Comparison of ENCODE assay signal across 25 cellular contexts in the genomic region with DNA sequence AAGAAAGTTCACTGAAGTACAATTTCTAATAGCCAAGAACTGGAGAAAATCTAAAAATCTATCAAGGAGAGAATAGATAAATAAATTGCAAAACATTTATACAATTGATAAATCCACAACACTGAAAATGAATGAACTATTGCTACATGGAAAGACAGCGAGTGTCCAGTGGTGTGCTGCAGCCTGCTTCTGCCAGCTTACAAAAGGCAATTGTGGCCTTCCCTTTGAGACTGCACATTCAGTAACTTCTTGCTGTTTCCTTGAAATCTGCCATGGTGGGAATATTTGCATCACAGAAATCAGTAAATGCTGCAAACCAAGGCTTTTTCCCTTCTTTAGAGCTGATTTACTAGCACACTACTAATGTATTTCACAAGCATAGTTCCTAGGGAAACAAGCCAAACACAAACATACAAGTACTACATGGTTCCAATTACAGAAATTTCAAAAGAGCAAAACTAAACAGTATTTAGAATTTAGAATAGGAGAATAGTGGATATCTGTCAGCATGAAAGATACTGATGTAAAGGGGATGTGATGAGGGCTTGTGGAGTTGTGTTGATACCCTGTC.
A peak's percentile ranks its signal among the peaks of the same experiment; 100 is the strongest.
DNase-seq lines count a peak whose midpoint lies in the region; ATAC-seq lines count a peak whose summit lies in the region.
"Had no signal": no experiment of that assay in that cellular context is flagged by ENCODE, and none has a peak within 500 bp of the region (broad histone marks: within the 10 kb centered on the region; RNA-seq: fewer than 3 reads in every experiment).

No MANE protein-coding gene starts in this region.

- H3K18ac ChIP-seq in mesenchymal stem cell (ENCODE audit: low read depth in 1 of 2, low read length in 2 of 2) = no peak overlapping the region

- H3K27ac ChIP-seq in angular gyrus (ENCODE audit: low read depth, low read length) (peak overlapping the region; percentile 56), mesenchymal stem cell (ENCODE audit: low read length, poor library complexity, severe bottlenecking) (no peak overlapping the region), substantia nigra (ENCODE audit: low read depth, low read length, poor library complexity, severe bottlenecking) (peak overlapping the region; percentile 75)
- H3K27ac ChIP-seq: Peyer's patch, SJSA1 had no signal

- no peaks in the 10 kb centered on the region for H3K9me3 ChIP-seq in mesenchymal stem cell (ENCODE audit: control insufficient read depth, low read length)
- H3K9me3 ChIP-seq: Peyer's patch, SJSA1 had no signal

- no peaks in the 10 kb centered on the region for H3K79me1 ChIP-seq in mesenchymal stem cell (replicated peaks; ENCODE audit: low read length, poor library complexity, severe bottlenecking)

- no peak overlapping the region for H4K8ac ChIP-seq in mesenchymal stem cell (ENCODE audit: low read length)

- ATAC-seq in GM19452 (IDR thresholded peaks at IDR 0.05; ENCODE audit: unreplicated experiment) = no peak
- no peak for ATAC-seq in HG03280 (IDR thresholded peaks at IDR 0.05; ENCODE audit: unreplicated experiment)
- ATAC-seq: HCT116 had no signal

- H2AK5ac ChIP-seq in mesenchymal stem cell (ENCODE audit: low read length, severe bottlenecking) = no peak overlapping the region

- no peak overlapping the region for H3K23ac ChIP-seq in mesenchymal stem cell (ENCODE audit: low read length in 2 of 2)

- no peak overlapping the region for H2BK12ac ChIP-seq in mesenchymal stem cell (ENCODE audit: low read length in 2 of 2)

- H2BK5ac ChIP-seq in mesenchymal stem cell (ENCODE audit: low read depth, low read length, poor library complexity, severe bottlenecking) = no peak overlapping the region

- no peak overlapping the region for H2AFZ ChIP-seq in mesenchymal stem cell (ENCODE audit: low read depth, low read length)

- H3K4ac ChIP-seq in mesenchymal stem cell (ENCODE audit: low read depth in 1 of 2, low read length in 2 of 2) = no peak overlapping the region

- no peak overlapping the region for H3K14ac ChIP-seq in mesenchymal stem cell (ENCODE audit: low read length in 2 of 2)

- no peak overlapping the region for H3K4me3 ChIP-seq in mesenchymal stem cell (ENCODE audit: insufficient read depth in 1 of 2, low read depth in 1 of 2, low read length in 2 of 2)
- H3K4me3 ChIP-seq: Peyer's patch, SJSA1 had no signal

- no peaks in the 10 kb centered on the region for H3K36me3 ChIP-seq in mesenchymal stem cell (ENCODE audit: control insufficient read depth in 1 of 2, insufficient read depth in 2 of 2, low read depth in 1 of 2, low read length in 2 of 2)
- H3K36me3 ChIP-seq: Peyer's patch, SJSA1 had no signal

- WGBS in mesenchymal stem cell = 98% methylated on average over 1 of the region's 1 CpG

- no peak overlapping the region for H2BK120ac ChIP-seq in mesenchymal stem cell (ENCODE audit: low read depth, low read length)

- H3K4me2 ChIP-seq in mesenchymal stem cell (ENCODE audit: low read length, poor library complexity, severe bottlenecking) = no peak overlapping the region

- no peak overlapping the region for H2BK15ac ChIP-seq in mesenchymal stem cell (ENCODE audit: low read depth, poor library complexity, severe bottlenecking)

- no peak overlapping the region for H3K9ac ChIP-seq in mesenchymal stem cell (ENCODE audit: low read length)

- no peaks in the 10 kb centered on the region for H3K36me3 Mint-ChIP-seq in activated naive CD4-positive, alpha-beta T cell treated with anti-CD3 and anti-CD28 coated beads, Interleukin-2, amount 10 ng/mL, durations not matched to agents 7 days and 5 days
- H3K36me3 Mint-ChIP-seq: CD4-positive, CD25-positive, alpha-beta regulatory T cell had no signal

- no peaks in the 10 kb centered on the region for H3K9me3 Mint-ChIP-seq in activated naive CD4-positive, alpha-beta T cell treated with anti-CD3 and anti-CD28 coated beads, Interleukin-2, amount 10 ng/mL, durations not matched to agents 7 days and 5 days

- no peak overlapping the region for H3K27ac Mint-ChIP-seq in activated naive CD4-positive, alpha-beta T cell treated with anti-CD3 and anti-CD28 coated beads, Interleukin-2, amount 10 ng/mL, durations not matched to agents 7 days and 5 days
- H3K27ac Mint-ChIP-seq: CD4-positive, CD25-positive, alpha-beta regulatory T cell had no signal

- H3K27me3 ChIP-seq in mesenchymal stem cell (ENCODE audit: control insufficient read depth in 1 of 2, insufficient read depth in 1 of 2, low read length in 2 of 2) = no peaks in the 10 kb centered on the region
- H3K27me3 ChIP-seq: Peyer's patch, SJSA1 had no signal

- H3K4me3 Mint-ChIP-seq in activated naive CD4-positive, alpha-beta T cell treated with anti-CD3 and anti-CD28 coated beads, Interleukin-2, amount 10 ng/mL, durations not matched to agents 7 days and 5 days = no peak overlapping the region
- H3K4me3 Mint-ChIP-seq: CD4-positive, CD25-positive, alpha-beta regulatory T cell had no signal

- H3K27me3 Mint-ChIP-seq in activated naive CD4-positive, alpha-beta T cell treated with anti-CD3 and anti-CD28 coated beads, Interleukin-2, amount 10 ng/mL, durations not matched to agents 7 days and 5 days = no peaks in the 10 kb centered on the region
- H3K27me3 Mint-ChIP-seq: CD4-positive, CD25-positive, alpha-beta regulatory T cell had no signal

- DNase-seq in fibroblast of gingiva (ENCODE audit: low read depth) (peak; percentile 19), mesenchymal stem cell (peak; percentile 42), substantia nigra (lab: John Stamatoyannopoulos, UW) (peak in 18 of 49 donors; percentile 1 to 61 (median 6)), NCI-H82 (lab: John Stamatoyannopoulos, UW) (no peak)
- no peak for DNase-seq in activated naive CD4-positive, alpha-beta T cell treated with anti-CD3 and anti-CD28 coated beads, Interleukin-2, amount 10 ng/mL, durations not matched to agents 7 days and 5 days
- DNase-seq: ACHN; AML-193; CD4-positive, CD25-positive, alpha-beta regulatory T cell; COR-L47; DMS 273 treated with DMSO at 0.1 percent for 48 hours; GDM1; GOT3; MM.1S; NCI-H1092 treated with DMSO at 0.1 percent for 48 hours; NCI-H146; NCI-H2029 treated with DMSO at 0.1 percent for 48 hours; NCI-H2171; NCI-H446; NCI-H69; Peyer's patch had no signal

- no peaks in the 10 kb centered on the region for H3K4me1 ChIP-seq in mesenchymal stem cell (ENCODE audit: control insufficient read depth, insufficient read depth, low read depth, low read length)
- H3K4me1 ChIP-seq: Peyer's patch, SJSA1 had no signal

- H4K91ac ChIP-seq in mesenchymal stem cell (ENCODE audit: low read length) = no peak overlapping the region

- no peaks in the 10 kb centered on the region for H3K4me1 Mint-ChIP-seq in activated naive CD4-positive, alpha-beta T cell treated with anti-CD3 and anti-CD28 coated beads, Interleukin-2, amount 10 ng/mL, durations not matched to agents 7 days and 5 days
- H3K4me1 Mint-ChIP-seq: CD4-positive, CD25-positive, alpha-beta regulatory T cell had no signal

- CTCF ChIA-PET in activated naive CD4-positive, alpha-beta T cell treated with anti-CD3 and anti-CD28 coated beads, Interleukin-2, amount 10 ng/mL, durations not matched to agents 7 days and 5 days (lab: Charles Lee) = no interaction called here

Comparison
In these comparisons a context has a peak if more than half of its experiments do, and no peak if none do; other contexts are left out.
1. DNase-seq: peak in fibroblast of gingiva (single experiment) and mesenchymal stem cell (single experiment); none in activated naive CD4-positive, alpha-beta T cell treated with anti-CD3 and anti-CD28 coated beads, Interleukin-2, amount 10 ng/mL, durations not matched to agents 7 days and 5 days (single experiment) and NCI-H82 (single experiment).